34 cellular contexts compared by ENCODE assay signal in the genomic region with DNA sequence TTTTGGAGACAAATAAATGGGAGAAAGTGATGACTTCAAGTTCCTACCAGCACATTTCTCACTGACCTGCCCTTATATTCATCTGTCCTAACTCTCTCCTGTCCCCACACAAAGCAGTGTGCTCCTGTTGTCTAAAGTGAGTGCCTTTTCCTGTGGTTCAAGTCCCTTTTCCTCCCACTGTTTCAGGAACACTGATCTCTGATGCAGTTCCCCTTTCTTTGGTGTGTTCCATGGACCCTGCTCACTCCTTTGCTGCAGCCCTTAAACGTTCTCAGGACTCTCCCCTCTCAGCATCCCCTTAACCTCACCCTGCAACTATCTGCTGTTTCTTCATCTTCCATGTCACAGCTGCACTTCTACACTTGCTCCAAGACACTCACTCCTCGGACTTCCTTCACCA.
"Had no signal": no experiment of that assay in that cellular context is flagged by ENCODE, and none has a peak within 500 bp of the region (broad histone marks: within the 10 kb centered on the region; RNA-seq: fewer than 3 reads in every experiment).

No MANE protein-coding gene starts in this region.

- H3K4me3 Mint-ChIP-seq: activated CD4-positive, alpha-beta memory T cell treated with anti-CD3 and anti-CD28 coated beads, Interleukin-2, amount 10 ng/mL, durations not matched to agents 7 days and 5 days; activated CD4-positive, alpha-beta T cell treated with anti-CD3 and anti-CD28 coated beads for 36 hours; activated CD4-positive, alpha-beta T cell treated with anti-CD3 and anti-CD28 coated beads, Interleukin-2, amount 10 ng/mL, durations not matched to agents 7 days and 5 days; activated CD8-positive, alpha-beta memory T cell treated with anti-CD3 and anti-CD28 coated beads, Interleukin-2, amount 10 ng/mL, durations not matched to agents 7 days and 5 days; activated CD8-positive, alpha-beta T cell treated with anti-CD3 and anti-CD28 coated beads, Interleukin-2, amount 10 ng/mL, durations not matched to agents 7 days and 5 days; activated naive CD4-positive, alpha-beta T cell treated with anti-CD3 and anti-CD28 coated beads, Interleukin-2, amount 10 ng/mL, durations not matched to agents 7 days and 5 days; activated naive CD4-positive, alpha-beta T cell treated with anti-CD3 and anti-CD28 coated beads, Interleukin-2, amount 50 U/mL, for 24 hours; activated naive CD8-positive, alpha-beta T cell; activated naive CD8-positive, alpha-beta T cell treated with anti-CD3 and anti-CD28 coated beads, Interleukin-2, amount 10 ng/mL, durations not matched to agents 7 days and 5 days; activated naive CD8-positive, alpha-beta T cell treated with anti-CD3 and anti-CD28 coated beads, Interleukin-2, amount 50 U/mL, for 24 hours; activated T-cell treated with anti-CD3 and anti-CD28 coated beads, Interleukin-2, amount 50 U/mL, for 24 hours; brain; T-helper 1 cell treated with Interleukin-12 subunit alpha and Interleukin-12 subunit beta and Interleukin-4 antibody, amounts not matched to agents 30 μg/mL and 1 μg/mL, for 36 hours; T-helper 2 cell treated with Interferon-gamma antibody and Interleukin-4, amounts not matched to agents 5 μg/mL and 100 μg/mL, for 36 hours; WTC11 had no signal

- H3K27me3 ChIP-seq: ascending aorta had no signal

- H3K36me3 Mint-ChIP-seq: activated CD8-positive, alpha-beta memory T cell treated with anti-CD3 and anti-CD28 coated beads, Interleukin-2, amount 10 ng/mL, durations not matched to agents 7 days and 5 days; activated naive CD4-positive, alpha-beta T cell treated with anti-CD3 and anti-CD28 coated beads, Interleukin-2, amount 10 ng/mL, durations not matched to agents 7 days and 5 days; activated naive CD4-positive, alpha-beta T cell treated with anti-CD3 and anti-CD28 coated beads, Interleukin-2, amount 50 U/mL, for 24 hours; activated naive CD8-positive, alpha-beta T cell; activated naive CD8-positive, alpha-beta T cell treated with anti-CD3 and anti-CD28 coated beads, Interleukin-2, amount 10 ng/mL, durations not matched to agents 7 days and 5 days; brain had no signal

- H3K4me1 Mint-ChIP-seq: activated CD4-positive, alpha-beta memory T cell treated with anti-CD3 and anti-CD28 coated beads, Interleukin-2, amount 10 ng/mL, durations not matched to agents 7 days and 5 days; activated CD4-positive, alpha-beta T cell treated with anti-CD3 and anti-CD28 coated beads for 36 hours; activated CD4-positive, alpha-beta T cell treated with anti-CD3 and anti-CD28 coated beads, Interleukin-2, amount 10 ng/mL, durations not matched to agents 7 days and 5 days; activated CD8-positive, alpha-beta memory T cell treated with anti-CD3 and anti-CD28 coated beads, Interleukin-2, amount 10 ng/mL, durations not matched to agents 7 days and 5 days; activated naive CD4-positive, alpha-beta T cell treated with anti-CD3 and anti-CD28 coated beads, Interleukin-2, amount 10 ng/mL, durations not matched to agents 7 days and 5 days; activated naive CD4-positive, alpha-beta T cell treated with anti-CD3 and anti-CD28 coated beads, Interleukin-2, amount 50 U/mL, for 24 hours; activated naive CD8-positive, alpha-beta T cell treated with anti-CD3 and anti-CD28 coated beads, Interleukin-2, amount 10 ng/mL, durations not matched to agents 7 days and 5 days; activated naive CD8-positive, alpha-beta T cell treated with anti-CD3 and anti-CD28 coated beads, Interleukin-2, amount 50 U/mL, for 24 hours; brain had no signal

- H3K4me3 ChIP-seq: ascending aorta had no signal

- H3K9me3 Mint-ChIP-seq: activated naive CD4-positive, alpha-beta T cell treated with anti-CD3 and anti-CD28 coated beads, Interleukin-2, amount 10 ng/mL, durations not matched to agents 7 days and 5 days; activated naive CD8-positive, alpha-beta T cell treated with anti-CD3 and anti-CD28 coated beads, Interleukin-2, amount 10 ng/mL, durations not matched to agents 7 days and 5 days; activated naive CD8-positive, alpha-beta T cell treated with anti-CD3 and anti-CD28 coated beads, Interleukin-2, amount 50 U/mL, for 24 hours; activated T-helper 2 cell treated with anti-CD3 and anti-CD28 coated beads, Interferon-gamma antibody, Interleukin-2, Interleukin-4, amounts not matched to agents 10 μg/mL and 5 μg/mL and 100 μg/mL, durations not matched to agents 14 hours and 24 hours and 36 hours; T-helper 2 cell treated with Interferon-gamma antibody and Interleukin-4, amounts not matched to agents 5 μg/mL and 100 μg/mL, for 36 hours had no signal

- H3K9me3 ChIP-seq: ascending aorta had no signal

- DNase-seq: activated CD4-positive, alpha-beta memory T cell treated with anti-CD3 and anti-CD28 coated beads, Interleukin-2, amount 10 ng/mL, durations not matched to agents 7 days and 5 days; activated CD4-positive, alpha-beta T cell treated with anti-CD3 and anti-CD28 coated beads for 1 hour; activated CD4-positive, alpha-beta T cell treated with anti-CD3 and anti-CD28 coated beads for 36 hours; activated CD4-positive, alpha-beta T cell treated with anti-CD3 and anti-CD28 coated beads for 48 hours; activated CD4-positive, alpha-beta T cell treated with anti-CD3 and anti-CD28 coated beads, Interleukin-2, amount 10 ng/mL, durations not matched to agents 7 days and 5 days; activated CD4-positive, alpha-beta T cell treated with anti-CD3 and anti-CD28 coated beads, Interleukin-2, amount 50 U/mL, for 48 hours; activated CD4-positive, CD25-positive, alpha-beta regulatory T cell; activated CD8-positive, alpha-beta memory T cell treated with anti-CD3 and anti-CD28 coated beads for 24 hours; activated CD8-positive, alpha-beta memory T cell treated with anti-CD3 and anti-CD28 coated beads, Interleukin-2, amount 10 ng/mL, durations not matched to agents 7 days and 5 days; activated CD8-positive, alpha-beta memory T cell treated with anti-CD3 and anti-CD28 coated beads, Interleukin-2, amount 50 U/mL, for 48 hours; activated CD8-positive, alpha-beta T cell treated with anti-CD3 and anti-CD28 coated beads, Interleukin-2, amount 10 ng/mL, durations not matched to agents 7 days and 5 days; activated effector memory CD4-positive, alpha-beta T cell treated with Interleukin-2 at 50 U/mL for 16 hours; activated gamma-delta T cell; activated naive CD4-positive, alpha-beta T cell treated with anti-CD3 and anti-CD28 coated beads, Interleukin-2, amount 10 ng/mL, durations not matched to agents 7 days and 5 days; activated naive CD4-positive, alpha-beta T cell treated with Interleukin-2 at 50 U/mL for 16 hours; activated naive CD8-positive, alpha-beta T cell treated with anti-CD3 and anti-CD28 coated beads, Interleukin-2, amount 10 ng/mL, durations not matched to agents 7 days and 5 days; activated naive CD8-positive, alpha-beta T cell treated with anti-CD3 and anti-CD28 coated beads, Interleukin-2, amount 50 U/mL, for 24 hours; activated T-cell treated with anti-CD3 and anti-CD28 coated beads, Interleukin-2, amount 50 U/mL, for 24 hours; activated T-cell treated with anti-CD3 and anti-CD28 coated beads, Interleukin-2, amount 50 U/mL, for 48 hours; amygdala; anterior cingulate cortex; central memory CD4-positive, alpha-beta T cell; T-helper 2 cell; T-helper 9 cell; WERI-Rb-1 had no signal

- H3K27ac Mint-ChIP-seq: activated CD4-positive, alpha-beta memory T cell treated with anti-CD3 and anti-CD28 coated beads, Interleukin-2, amount 10 ng/mL, durations not matched to agents 7 days and 5 days; activated CD4-positive, alpha-beta T cell treated with anti-CD3 and anti-CD28 coated beads for 36 hours; activated CD4-positive, alpha-beta T cell treated with anti-CD3 and anti-CD28 coated beads, Interleukin-2, amount 10 ng/mL, durations not matched to agents 7 days and 5 days; activated CD8-positive, alpha-beta memory T cell treated with anti-CD3 and anti-CD28 coated beads, Interleukin-2, amount 10 ng/mL, durations not matched to agents 7 days and 5 days; activated CD8-positive, alpha-beta T cell treated with anti-CD3 and anti-CD28 coated beads, Interleukin-2, amount 10 ng/mL, durations not matched to agents 7 days and 5 days; activated naive CD4-positive, alpha-beta T cell treated with anti-CD3 and anti-CD28 coated beads, Interleukin-2, amount 10 ng/mL, durations not matched to agents 7 days and 5 days; activated naive CD4-positive, alpha-beta T cell treated with anti-CD3 and anti-CD28 coated beads, Interleukin-2, amount 50 U/mL, for 24 hours; activated naive CD8-positive, alpha-beta T cell; activated naive CD8-positive, alpha-beta T cell treated with anti-CD3 and anti-CD28 coated beads, Interleukin-2, amount 10 ng/mL, durations not matched to agents 7 days and 5 days; activated naive CD8-positive, alpha-beta T cell treated with anti-CD3 and anti-CD28 coated beads, Interleukin-2, amount 50 U/mL, for 24 hours; activated T-cell treated with anti-CD3 and anti-CD28 coated beads, Interleukin-2, amount 50 U/mL, for 24 hours; activated T-helper 2 cell treated with anti-CD3 and anti-CD28 coated beads, Interferon-gamma antibody, Interleukin-2, Interleukin-4, amounts not matched to agents 10 μg/mL and 5 μg/mL and 100 μg/mL, durations not matched to agents 14 hours and 24 hours and 36 hours; brain; T-helper 1 cell treated with Interleukin-12 subunit alpha and Interleukin-12 subunit beta and Interleukin-4 antibody, amounts not matched to agents 30 μg/mL and 1 μg/mL, for 36 hours; T-helper 2 cell treated with Interferon-gamma antibody and Interleukin-4, amounts not matched to agents 5 μg/mL and 100 μg/mL, for 36 hours; WTC11 had no signal

- H3K27ac ChIP-seq: ascending aorta, WERI-Rb-1 had no signal

- H3K4me1 ChIP-seq: ascending aorta had no signal

- H3K36me3 ChIP-seq: ascending aorta, WERI-Rb-1 had no signal

- ATAC-seq: activated CD4-positive, alpha-beta T cell treated with anti-CD3 and anti-CD28 coated beads for 36 hours; activated CD4-positive, CD25-positive, alpha-beta regulatory T cell treated with anti-CD3 and anti-CD28 coated beads, Interleukin-2, amount 50 U/mL, for 24 hours; activated CD8-positive, alpha-beta memory T cell treated with anti-CD3 and anti-CD28 coated beads, Interleukin-2, amount 10 ng/mL, durations not matched to agents 7 days and 5 days; activated CD8-positive, alpha-beta T cell treated with anti-CD3 and anti-CD28 coated beads, Interleukin-2, amount 10 ng/mL, durations not matched to agents 7 days and 5 days; activated naive CD8-positive, alpha-beta T cell treated with anti-CD3 and anti-CD28 coated beads, Interleukin-2, amount 50 U/mL, for 24 hours; WTC11 had no signal
